In genomic region chr5:6753851-6754250, GRCh38 we compare ENCODE assay signal across 16 cellular contexts. TPM values are rescaled to one million over a fixed set of nuclear protein-coding genes. Genes with fewer than 3 reads are reported as not detected.
DNase-seq lines count a peak whose midpoint lies in the region; ATAC-seq lines count a peak whose summit lies in the region.
"Had no signal": no experiment of that assay in that cellular context is flagged by ENCODE, and none has a peak within 500 bp of the region (broad histone marks: within the 10 kb centered on the region; RNA-seq: fewer than 3 reads in every experiment).

No MANE protein-coding gene starts in this region.

- peak in 1 of 2 donors; percentile 27 for ATAC-seq in stimulated activated naive B cell treated with anti-CD40 and anti-IgM and Interleukin-4, amounts not matched to agents 10 μg/mL and 1 μg/mL and 100 μg/mL, for 72 hours (replicated peaks)
- ATAC-seq in GM18873 (IDR thresholded peaks at IDR 0.05; ENCODE audit: low FRiP score, unreplicated experiment) = no peak

- DNase-seq in activated T-cell treated with anti-CD3 and anti-CD28 coated beads, Interleukin-2, amount 50 U/mL, for 24 hours = peak; percentile 3
- DNase-seq in activated T-cell treated with anti-CD3 and anti-CD28 coated beads, Interleukin-2, amount 50 U/mL, for 1 hour = no peak
- DNase-seq in anterior cingulate cortex (lab: John Stamatoyannopoulos, UW) (peak in 33 of 58 donors; percentile 11 to 69 (median 35)), mesenteric fat pad (ENCODE audit: low spot score) (peak; percentile 28), immature natural killer cell (no peak), kidney glomerular epithelial cell (lab: John Stamatoyannopoulos, UW) (no peak)
- no peak for DNase-seq in stimulated activated naive B cell treated with anti-CD40 and anti-IgM and Interleukin-4, amounts not matched to agents 10 μg/mL and 1 μg/mL and 100 μg/mL, for 72 hours
- DNase-seq: 8988T, HCEC 1CT, Kasumi-1, NCI-H1417, NCI-H1930, NCI-H2171 treated with DMSO at 0.1 percent for 48 hours, NCI-H774, PC-9 had no signal

- no peaks in the 10 kb centered on the region for H3K27me3 Mint-ChIP-seq in activated T-cell treated with anti-CD3 and anti-CD28 coated beads, Interleukin-2, amount 50 U/mL, for 24 hours
- no peaks in the 10 kb centered on the region for H3K27me3 Mint-ChIP-seq in stimulated activated naive B cell treated with anti-CD40 and anti-IgM and Interleukin-4, amounts not matched to agents 10 μg/mL and 1 μg/mL and 100 μg/mL, for 72 hours
- peaks cover 0 to 6% (median 2%) of the 10 kb centered on the region in 3 donors for H3K27me3 Mint-ChIP-seq in immature natural killer cell (ENCODE audit: low read depth in 3 of 3)

- no peak overlapping the region for H3K4me3 Mint-ChIP-seq in activated T-cell treated with anti-CD3 and anti-CD28 coated beads, Interleukin-2, amount 50 U/mL, for 24 hours
- peak overlapping the region in 1 of 2 donors; percentile 14 for H3K4me3 Mint-ChIP-seq in stimulated activated naive B cell treated with anti-CD40 and anti-IgM and Interleukin-4, amounts not matched to agents 10 μg/mL and 1 μg/mL and 100 μg/mL, for 72 hours
- no peak overlapping the region for H3K4me3 Mint-ChIP-seq in immature natural killer cell

- no peaks in the 10 kb centered on the region for H3K4me1 Mint-ChIP-seq in activated T-cell treated with anti-CD3 and anti-CD28 coated beads, Interleukin-2, amount 50 U/mL, for 24 hours (ENCODE audit: low read depth)
- H3K4me1 Mint-ChIP-seq in stimulated activated naive B cell treated with anti-CD40 and anti-IgM and Interleukin-4, amounts not matched to agents 10 μg/mL and 1 μg/mL and 100 μg/mL, for 72 hours = peaks cover 7 to 14% of the 10 kb centered on the region in 2 donors
- peaks cover 15 to 41% of the 10 kb centered on the region in 2 donors for H3K4me1 Mint-ChIP-seq in immature natural killer cell

- no peak overlapping the region for H3K27ac Mint-ChIP-seq in activated T-cell treated with anti-CD3 and anti-CD28 coated beads, Interleukin-2, amount 50 U/mL, for 24 hours
- H3K27ac Mint-ChIP-seq in stimulated activated naive B cell treated with anti-CD40 and anti-IgM and Interleukin-4, amounts not matched to agents 10 μg/mL and 1 μg/mL and 100 μg/mL, for 72 hours = peak overlapping the region; percentile 95
- H3K27ac Mint-ChIP-seq in immature natural killer cell = peak overlapping the region in 1 of 6 donors; percentile 49

- H3K9me3 Mint-ChIP-seq in activated T-cell treated with anti-CD3 and anti-CD28 coated beads, Interleukin-2, amount 50 U/mL, for 24 hours = no peaks in the 10 kb centered on the region
- no peaks in the 10 kb centered on the region for H3K9me3 Mint-ChIP-seq in stimulated activated naive B cell treated with anti-CD40 and anti-IgM and Interleukin-4, amounts not matched to agents 10 μg/mL and 1 μg/mL and 100 μg/mL, for 72 hours
- no peaks in the 10 kb centered on the region for H3K9me3 Mint-ChIP-seq in immature natural killer cell

- H3K36me3 Mint-ChIP-seq in activated T-cell treated with anti-CD3 and anti-CD28 coated beads, Interleukin-2, amount 50 U/mL, for 24 hours (ENCODE audit: low read depth) = peaks cover 92% of the 10 kb centered on the region
- peaks cover 54 to 75% of the 10 kb centered on the region in 2 donors for H3K36me3 Mint-ChIP-seq in stimulated activated naive B cell treated with anti-CD40 and anti-IgM and Interleukin-4, amounts not matched to agents 10 μg/mL and 1 μg/mL and 100 μg/mL, for 72 hours
- H3K36me3 Mint-ChIP-seq in immature natural killer cell = peaks cover 31 to 57% (median 35%) of the 10 kb centered on the region in 3 donors

RNA-seq across cellular contexts. Expression of gene TENT4A, which starts 40.6 kb away (rescaled TPM):
- total RNA-seq in mesenteric fat pad = 29.8 TPM
- 1 to 10 TPM in 1 of 3 donors, under 1 TPM in 2; 0.05 to 1.6 (median 0.84) TPM for polyA plus RNA-seq in immature natural killer cell

Comparison
In these comparisons a context has a peak if more than half of its experiments do, and no peak if none do; other contexts are left out.
1. DNase-seq: peak in activated T-cell treated with anti-CD3 and anti-CD28 coated beads, Interleukin-2, amount 50 U/mL, for 24 hours (single experiment), anterior cingulate cortex (33 of 58) and mesenteric fat pad (single experiment); none in activated T-cell treated with anti-CD3 and anti-CD28 coated beads, Interleukin-2, amount 50 U/mL, for 1 hour (single experiment), stimulated activated naive B cell treated with anti-CD40 and anti-IgM and Interleukin-4, amounts not matched to agents 10 μg/mL and 1 μg/mL and 100 μg/mL, for 72 hours (single experiment), immature natural killer cell (0 of 3) and kidney glomerular epithelial cell (single experiment).